In genomic region chr1:46612937-46613660, GRCh38 we compare ENCODE assay signal across 11 cellular contexts. TPM values are rescaled to one million over a fixed set of nuclear protein-coding genes. Genes with fewer than 3 reads are reported as not detected.
DNase-seq lines count a peak whose midpoint lies in the region; ATAC-seq and TF ChIP-seq lines count a peak whose summit lies in the region.
"Had no signal": no experiment of that assay in that cellular context is flagged by ENCODE, and none has a peak within 500 bp of the region (broad histone marks: within the 10 kb centered on the region; RNA-seq: fewer than 3 reads in every experiment).

No MANE protein-coding gene starts in this region.

- no peak for TF ChIP-seq EP300 in esophagus muscularis mucosa (IDR thresholded peaks at IDR 0.05)
- no peak for TF ChIP-seq EP300 in transverse colon (IDR thresholded peaks at IDR 0.05; ENCODE audit: low read depth)

- H3K27me3 ChIP-seq in esophagus muscularis mucosa = no peaks in the 10 kb centered on the region
- no peaks in the 10 kb centered on the region for H3K27me3 ChIP-seq in transverse colon

- no peak for DNase-seq in activated CD4-positive, alpha-beta memory T cell treated with anti-CD3 and anti-CD28 coated beads, Interleukin-2, amount 10 ng/mL, durations not matched to agents 7 days and 5 days
- DNase-seq in activated CD4-positive, alpha-beta memory T cell treated with anti-CD3 and anti-CD28 coated beads for 36 hours = no peak
- DNase-seq in esophagus muscularis mucosa (ENCODE audit: extremely low spot score) = no peak
- no peak for DNase-seq in natural killer cell treated with Interleukin-12 subunit alpha and Interleukin-12 subunit beta and Interleukin-15 and Interleukin-18, amount 100 ng/mL, for 72 hours (ENCODE audit: low spot score)
- DNase-seq in transverse colon = no peak
- DNase-seq in stimulated activated CD4-positive, alpha-beta T cell treated with anti-CD3 and anti-CD28 coated beads, Interleukin-4, amount 100 ng/mL, for 4 hours = no peak
- DNase-seq: ACHN, NCI-H1105 treated with DMSO at 0.1 percent for 48 hours had no signal

- TF ChIP-seq POLR2A in esophagus muscularis mucosa (IDR thresholded peaks at IDR 0.05; ENCODE audit: low read depth) (no peak), transverse colon (IDR thresholded peaks at IDR 0.05) (no peak)

- H3K9me3 Mint-ChIP-seq in activated CD4-positive, alpha-beta memory T cell treated with anti-CD3 and anti-CD28 coated beads, Interleukin-2, amount 10 ng/mL, durations not matched to agents 7 days and 5 days = no peaks in the 10 kb centered on the region
- H3K9me3 Mint-ChIP-seq in activated CD4-positive, alpha-beta memory T cell treated with anti-CD3 and anti-CD28 coated beads for 36 hours = no peaks in the 10 kb centered on the region
- H3K9me3 Mint-ChIP-seq in natural killer cell treated with Interleukin-12 subunit alpha and Interleukin-12 subunit beta and Interleukin-15 and Interleukin-18, amount 100 ng/mL, for 72 hours = no peaks in the 10 kb centered on the region

- 90% methylated on average over 38 of the region's 38 CpGs for WGBS in esophagus muscularis mucosa
- 95% methylated on average over 38 of the region's 38 CpGs; no CpG with 5 or more reads in 1 of the 2 donors for WGBS in transverse colon (ENCODE audit: low coverage in 1 of 2), 2 donors

- H3K9me3 ChIP-seq in esophagus muscularis mucosa (no peaks in the 10 kb centered on the region), transverse colon (no peaks in the 10 kb centered on the region)

- intact Hi-C loops in activated CD4-positive, alpha-beta memory T cell treated with anti-CD3 and anti-CD28 coated beads for 36 hours (cut with micrococcal nuclease) = no loop called here
- intact Hi-C loops in esophagus muscularis mucosa (cut with DNase I) = no loop called here
- intact Hi-C loops in transverse colon (cut with DNase I; ENCODE audit: low total_unique reads) = no loop called here

- H3K36me3 ChIP-seq in esophagus muscularis mucosa (peaks cover 22 to 48% (median 37%) of the 10 kb centered on the region in 4 donors), transverse colon (no peaks in the 10 kb centered on the region)

- CTCF ChIA-PET in activated CD4-positive, alpha-beta memory T cell treated with anti-CD3 and anti-CD28 coated beads, Interleukin-2, amount 10 ng/mL, durations not matched to agents 7 days and 5 days (lab: Charles Lee) = interaction anchor here (1.3 to 4.9 kb wide), 2 partner anchors 9 to 82 kb away, joined by 3 to 32 read pairs; partner anchors contain the start of gene MKNK1
- CTCF ChIA-PET in activated CD4-positive, alpha-beta memory T cell treated with anti-CD3 and anti-CD28 coated beads for 36 hours (lab: Charles Lee) = interaction anchor here (2.2 kb wide), 1 partner anchor 9 kb away, joined by 13 read pairs; the partner anchor contains the start of gene MKNK1

- peak overlapping the region; percentile 71 to 95 (median 94) for H3K27ac ChIP-seq in esophagus muscularis mucosa (replicated peaks in 1 of 4)
- H3K27ac ChIP-seq in transverse colon = peak overlapping the region; percentile 31 to 90 (median 61)

- no peak for ATAC-seq in natural killer cell treated with Interleukin-12 subunit alpha and Interleukin-12 subunit beta and Interleukin-15 and Interleukin-18, amount 100 ng/mL, for 72 hours
- ATAC-seq in HG03196 (IDR thresholded peaks at IDR 0.05; ENCODE audit: unreplicated experiment) (no peak), HG02970 (IDR thresholded peaks at IDR 0.05; ENCODE audit: low FRiP score, unreplicated experiment) (no peak)

- H3K4me3 ChIP-seq in esophagus muscularis mucosa (peak overlapping the region; percentile 44 to 55 (median 46)), transverse colon (peak overlapping the region in 2 of 4 donors; percentile 3 to 32)

- peak overlapping the region; percentile 42 for H3K27ac Mint-ChIP-seq in activated CD4-positive, alpha-beta memory T cell treated with anti-CD3 and anti-CD28 coated beads, Interleukin-2, amount 10 ng/mL, durations not matched to agents 7 days and 5 days
- no peak overlapping the region for H3K27ac Mint-ChIP-seq in activated CD4-positive, alpha-beta memory T cell treated with anti-CD3 and anti-CD28 coated beads for 36 hours
- peak overlapping the region in 1 of 2 donors; percentile 70 for H3K27ac Mint-ChIP-seq in natural killer cell treated with Interleukin-12 subunit alpha and Interleukin-12 subunit beta and Interleukin-15 and Interleukin-18, amount 100 ng/mL, for 72 hours

- TF ChIP-seq CTCF in esophagus muscularis mucosa (IDR thresholded peaks at IDR 0.05) (no peak), transverse colon (IDR thresholded peaks at IDR 0.05) (no peak)

- POLR2A ChIA-PET in activated CD4-positive, alpha-beta memory T cell treated with anti-CD3 and anti-CD28 coated beads, Interleukin-2, amount 10 ng/mL, durations not matched to agents 7 days and 5 days (lab: Charles Lee) = interaction anchor here (1.0 to 2.1 kb wide), 4 partner anchors 9 to 54 kb away, joined by 3 to 28 read pairs (median 7); partner anchors contain the start of genes ATPAF1 and MKNK1
- POLR2A ChIA-PET in activated CD4-positive, alpha-beta memory T cell treated with anti-CD3 and anti-CD28 coated beads for 36 hours (lab: Charles Lee) = interaction anchor here (5.5 kb wide), 1 partner anchor 8 kb away, joined by 47 read pairs; the partner anchor contains the start of gene MKNK1

- H3K27me3 Mint-ChIP-seq in activated CD4-positive, alpha-beta memory T cell treated with anti-CD3 and anti-CD28 coated beads, Interleukin-2, amount 10 ng/mL, durations not matched to agents 7 days and 5 days = no peaks in the 10 kb centered on the region
- H3K27me3 Mint-ChIP-seq in activated CD4-positive, alpha-beta memory T cell treated with anti-CD3 and anti-CD28 coated beads for 36 hours = no peaks in the 10 kb centered on the region
- H3K27me3 Mint-ChIP-seq in natural killer cell treated with Interleukin-12 subunit alpha and Interleukin-12 subunit beta and Interleukin-15 and Interleukin-18, amount 100 ng/mL, for 72 hours = no peaks in the 10 kb centered on the region

- in situ Hi-C loops in transverse colon (cut with MboI; ENCODE audit: low pct_ligation_motif_present in 1 of 4, low pct_unique_long_range_greater_than_20kb in 1 of 4, low sequenced_read_pairs in 3 of 4) = loop anchor here in 2 of 4 donors (10.0 kb wide), 2 partner anchors 102 to 112 kb away; partner anchors contain the start of gene EFCAB14 (in 1 of the 2)

- H3K4me3 Mint-ChIP-seq in activated CD4-positive, alpha-beta memory T cell treated with anti-CD3 and anti-CD28 coated beads, Interleukin-2, amount 10 ng/mL, durations not matched to agents 7 days and 5 days = no peak overlapping the region
- no peak overlapping the region for H3K4me3 Mint-ChIP-seq in activated CD4-positive, alpha-beta memory T cell treated with anti-CD3 and anti-CD28 coated beads for 36 hours
- H3K4me3 Mint-ChIP-seq in natural killer cell treated with Interleukin-12 subunit alpha and Interleukin-12 subunit beta and Interleukin-15 and Interleukin-18, amount 100 ng/mL, for 72 hours = peak overlapping the region; percentile 19

- H3K36me3 Mint-ChIP-seq in activated CD4-positive, alpha-beta memory T cell treated with anti-CD3 and anti-CD28 coated beads, Interleukin-2, amount 10 ng/mL, durations not matched to agents 7 days and 5 days (ENCODE audit: low read depth) = peaks cover 49% of the 10 kb centered on the region
- peaks cover 15% of the 10 kb centered on the region for H3K36me3 Mint-ChIP-seq in activated CD4-positive, alpha-beta memory T cell treated with anti-CD3 and anti-CD28 coated beads for 36 hours
- H3K36me3 Mint-ChIP-seq in natural killer cell treated with Interleukin-12 subunit alpha and Interleukin-12 subunit beta and Interleukin-15 and Interleukin-18, amount 100 ng/mL, for 72 hours = no peaks in the 10 kb centered on the region

- H3K4me1 ChIP-seq in esophagus muscularis mucosa (peaks cover 57 to 68% (median 62%) of the 10 kb centered on the region in 4 donors), transverse colon (peaks cover 31 to 53% (median 47%) of the 10 kb centered on the region in 4 donors)

- H3K4me1 Mint-ChIP-seq in activated CD4-positive, alpha-beta memory T cell treated with anti-CD3 and anti-CD28 coated beads, Interleukin-2, amount 10 ng/mL, durations not matched to agents 7 days and 5 days = peaks cover 67% of the 10 kb centered on the region
- peaks cover 48% of the 10 kb centered on the region for H3K4me1 Mint-ChIP-seq in activated CD4-positive, alpha-beta memory T cell treated with anti-CD3 and anti-CD28 coated beads for 36 hours (ENCODE audit: low read depth)
- H3K4me1 Mint-ChIP-seq in natural killer cell treated with Interleukin-12 subunit alpha and Interleukin-12 subunit beta and Interleukin-15 and Interleukin-18, amount 100 ng/mL, for 72 hours (ENCODE audit: low read depth in 2 of 2) = peaks cover 42% of the 10 kb centered on the region in 2 donors

RNA-seq across cellular contexts. Expression of gene MOB3C, which starts 3.5 kb away (rescaled TPM):
- total RNA-seq in activated CD4-positive, alpha-beta memory T cell treated with anti-CD3 and anti-CD28 coated beads, Interleukin-2, amount 10 ng/mL, durations not matched to agents 7 days and 5 days = 10 to 100 TPM; 23.2 to 23.8 TPM
- total RNA-seq in activated CD4-positive, alpha-beta memory T cell treated with anti-CD3 and anti-CD28 coated beads for 36 hours = 1 to 10 TPM; 8.2 to 10.0 TPM
- total RNA-seq in esophagus muscularis mucosa (10 to 100 TPM; 19.5 to 27.0 (median 24.4) TPM), transverse colon (10 to 100 TPM; 12.9 to 20.6 (median 14.8) TPM)
- total RNA-seq in natural killer cell treated with Interleukin-12 subunit alpha and Interleukin-12 subunit beta and Interleukin-15 and Interleukin-18, amount 100 ng/mL, for 72 hours = 10 to 100 TPM; 12.3 to 20.7 TPM

RNA-seq across cellular contexts. Expression of gene MKNK1, which starts 9.0 kb away (rescaled TPM):
- 10 to 100 TPM; 81.5 to 83.7 TPM for total RNA-seq in activated CD4-positive, alpha-beta memory T cell treated with anti-CD3 and anti-CD28 coated beads, Interleukin-2, amount 10 ng/mL, durations not matched to agents 7 days and 5 days
- 10 to 100 TPM; 28.2 to 28.5 TPM for total RNA-seq in activated CD4-positive, alpha-beta memory T cell treated with anti-CD3 and anti-CD28 coated beads for 36 hours
- total RNA-seq in esophagus muscularis mucosa = 10 to 100 TPM; 27.7 to 37.0 (median 29.3) TPM
- total RNA-seq in natural killer cell treated with Interleukin-12 subunit alpha and Interleukin-12 subunit beta and Interleukin-15 and Interleukin-18, amount 100 ng/mL, for 72 hours = 10 to 100 TPM; 63.7 to 89.9 TPM
- total RNA-seq in transverse colon = 10 to 100 TPM; 59.5 to 80.5 (median 62.3) TPM

RNA-seq across cellular contexts. Expression of gene ATPAF1, which starts 55.1 kb away (rescaled TPM):
- total RNA-seq in activated CD4-positive, alpha-beta memory T cell treated with anti-CD3 and anti-CD28 coated beads, Interleukin-2, amount 10 ng/mL, durations not matched to agents 7 days and 5 days = 10 to 100 TPM; 51.1 to 51.2 TPM
- total RNA-seq in activated CD4-positive, alpha-beta memory T cell treated with anti-CD3 and anti-CD28 coated beads for 36 hours = 10 to 100 TPM; 45.0 to 45.9 TPM
- 10 to 100 TPM; 64.4 to 88.0 (median 68.5) TPM for total RNA-seq in esophagus muscularis mucosa
- total RNA-seq in natural killer cell treated with Interleukin-12 subunit alpha and Interleukin-12 subunit beta and Interleukin-15 and Interleukin-18, amount 100 ng/mL, for 72 hours = 10 to 100 TPM; 34.1 to 40.9 TPM
- total RNA-seq in transverse colon = 10 to 100 TPM; 20.6 to 91.5 (median 71.4) TPM

RNA-seq across cellular contexts. Expression of gene TEX38, which starts 58.6 kb away (rescaled TPM):
- not detected for total RNA-seq in activated CD4-positive, alpha-beta memory T cell treated with anti-CD3 and anti-CD28 coated beads, Interleukin-2, amount 10 ng/mL, durations not matched to agents 7 days and 5 days
- total RNA-seq in activated CD4-positive, alpha-beta memory T cell treated with anti-CD3 and anti-CD28 coated beads for 36 hours = under 1 TPM in 1 of 2 experiments, not detected in 1; 0.21 TPM
- total RNA-seq in esophagus muscularis mucosa = not detected
- total RNA-seq in natural killer cell treated with Interleukin-12 subunit alpha and Interleukin-12 subunit beta and Interleukin-15 and Interleukin-18, amount 100 ng/mL, for 72 hours = under 1 TPM in 1 of 2 donors, not detected in 1; 0.59 TPM
- not detected for total RNA-seq in transverse colon
- total RNA-seq: subcutaneous adipose tissue had no signal
